28 cellular contexts compared by ENCODE assay signal in the genomic region with DNA sequence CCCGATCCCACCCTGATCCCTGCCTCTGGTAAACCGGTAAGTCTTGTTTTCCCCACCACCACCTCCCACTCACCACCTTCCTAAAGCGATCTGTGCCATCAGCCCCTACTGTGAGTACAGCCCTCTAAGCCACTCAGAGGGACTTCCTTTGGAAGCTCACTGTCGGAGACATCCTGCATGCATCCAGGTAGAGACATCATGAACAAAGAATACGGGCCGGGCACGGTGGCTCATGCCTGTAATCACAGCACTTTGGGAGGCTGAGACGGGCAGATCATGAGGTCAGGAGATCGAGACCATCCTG. TPM values are rescaled to one million over a fixed set of nuclear protein-coding genes. Genes with fewer than 3 reads are reported as not detected.
"Had no signal": no experiment of that assay in that cellular context is flagged by ENCODE, and none has a peak within 500 bp of the region (broad histone marks: within the 10 kb centered on the region; RNA-seq: fewer than 3 reads in every experiment).

No MANE protein-coding gene starts in this region.

- H3K4me3 ChIP-seq: K562, SJSA1 had no signal

- ATAC-seq: activated T-cell treated with anti-CD3 and anti-CD28 coated beads, Interleukin-2, amount 50 U/mL, for 72 hours; activated T-helper 17 cell treated with anti-CD3 and anti-CD28 coated beads, Interleukin-2, amount 50 U/mL, for 72 hours; K562; Panc1 had no signal

- H3K9ac ChIP-seq: SK-N-SH had no signal

- H3K4me3 Mint-ChIP-seq: activated CD4-positive, alpha-beta memory T cell treated with anti-CD3 and anti-CD28 coated beads for 36 hours; activated naive CD8-positive, alpha-beta T cell treated with anti-CD3 and anti-CD28 coated beads for 36 hours; activated T-cell treated with anti-CD3 and anti-CD28 coated beads, Interleukin-2, amount 50 U/mL, for 72 hours; activated T-helper 17 cell treated with anti-CD3 and anti-CD28 coated beads, Interleukin-2, amount 50 U/mL, for 72 hours; T-helper 1 cell treated with Interleukin-12 subunit alpha and Interleukin-12 subunit beta and Interleukin-4 antibody, amounts not matched to agents 30 μg/mL and 1 μg/mL, for 36 hours; T-helper 2 cell treated with Interferon-gamma antibody and Interleukin-4, amounts not matched to agents 5 μg/mL and 100 μg/mL, for 36 hours had no signal

- H3K27ac Mint-ChIP-seq: activated CD4-positive, alpha-beta memory T cell treated with anti-CD3 and anti-CD28 coated beads for 36 hours; activated naive CD8-positive, alpha-beta T cell treated with anti-CD3 and anti-CD28 coated beads for 36 hours; activated T-cell treated with anti-CD3 and anti-CD28 coated beads, Interleukin-2, amount 50 U/mL, for 72 hours; activated T-helper 17 cell treated with anti-CD3 and anti-CD28 coated beads, Interleukin-2, amount 50 U/mL, for 72 hours; T-helper 1 cell treated with Interleukin-12 subunit alpha and Interleukin-12 subunit beta and Interleukin-4 antibody, amounts not matched to agents 30 μg/mL and 1 μg/mL, for 36 hours; T-helper 2 cell treated with Interferon-gamma antibody and Interleukin-4, amounts not matched to agents 5 μg/mL and 100 μg/mL, for 36 hours had no signal

- H3K4me2 ChIP-seq: SK-N-SH had no signal

- DNase-seq: activated CD4-positive, alpha-beta memory T cell treated with anti-CD3 and anti-CD28 coated beads for 36 hours; activated CD4-positive, alpha-beta T cell treated with anti-CD3 and anti-CD28 coated beads, Interleukin-2, amount 50 U/mL, for 1 hour; activated naive CD4-positive, alpha-beta T cell; activated naive CD4-positive, alpha-beta T cell treated with anti-CD3 and anti-CD28 coated beads, Interleukin-2, amount 50 U/mL, for 16 hours; activated naive CD8-positive, alpha-beta T cell treated with anti-CD3 and anti-CD28 coated beads for 36 hours; activated T-cell treated with anti-CD3 and anti-CD28 coated beads, Interleukin-2, amount 50 U/mL, for 1 hour; activated T-cell treated with anti-CD3 and anti-CD28 coated beads, Interleukin-2, amount 50 U/mL, for 72 hours; amniotic stem cell; aorta; brain microvascular endothelial cell; IMR-90; NCI-H1105; NCI-H1417 treated with DMSO at 0.1 percent for 48 hours; NCI-H187 treated with DMSO at 0.1 percent for 48 hours; NCI-H2081; NCI-H226; NCI-H446 treated with DMSO at 0.1 percent for 48 hours; NCI-H524; NCI-H69; SHP77 treated with DMSO at 0.1 percent for 48 hours; SK-N-SH had no signal

- H3K36me3 ChIP-seq: brain microvascular endothelial cell, SJSA1 had no signal

- H3K9me3 Mint-ChIP-seq: activated CD4-positive, alpha-beta memory T cell treated with anti-CD3 and anti-CD28 coated beads for 36 hours; activated naive CD8-positive, alpha-beta T cell treated with anti-CD3 and anti-CD28 coated beads for 36 hours; activated T-cell treated with anti-CD3 and anti-CD28 coated beads, Interleukin-2, amount 50 U/mL, for 72 hours; activated T-helper 17 cell treated with anti-CD3 and anti-CD28 coated beads, Interleukin-2, amount 50 U/mL, for 72 hours; T-helper 1 cell treated with Interleukin-12 subunit alpha and Interleukin-12 subunit beta and Interleukin-4 antibody, amounts not matched to agents 30 μg/mL and 1 μg/mL, for 36 hours; T-helper 2 cell treated with Interferon-gamma antibody and Interleukin-4, amounts not matched to agents 5 μg/mL and 100 μg/mL, for 36 hours had no signal

- H3K36me3 Mint-ChIP-seq: activated CD4-positive, alpha-beta memory T cell treated with anti-CD3 and anti-CD28 coated beads for 36 hours; activated naive CD8-positive, alpha-beta T cell treated with anti-CD3 and anti-CD28 coated beads for 36 hours had no signal

- H3K9me3 ChIP-seq: SJSA1, SK-N-SH had no signal

- H3K27ac ChIP-seq: brain microvascular endothelial cell, SJSA1 had no signal

- H3K27me3 ChIP-seq: brain microvascular endothelial cell, SJSA1 had no signal

RNA-seq across cellular contexts. Expression of a gene that starts 13.7 kb away (rescaled TPM):
- total RNA-seq: IMR-90, M059J had no signal
